In genomic region chr19:5339950-5340636, GRCh38 we compare ENCODE assay signal across 10 cellular contexts. TPM values are rescaled to one million over a fixed set of nuclear protein-coding genes. Genes with fewer than 3 reads are reported as not detected.
A peak's percentile ranks its signal among the peaks of the same experiment; 100 is the strongest.
DNase-seq lines count a peak whose midpoint lies in the region; ATAC-seq, FAIRE-seq and TF ChIP-seq lines count a peak whose summit lies in the region.
"Had no signal": no experiment of that assay in that cellular context is flagged by ENCODE, and none has a peak within 500 bp of the region (broad histone marks: within the 10 kb centered on the region; RNA-seq: fewer than 3 reads in every experiment).

No MANE protein-coding gene starts in this region.

- peak overlapping the region; percentile 85 for H3K27ac ChIP-seq in WERI-Rb-1
- H3K27ac ChIP-seq in pancreas, result no peak overlapping the region

- no peak for FAIRE-seq in frontal cortex (lab: Jason Lieb, UNC)
- FAIRE-seq in pancreas (lab: Jason Lieb, UNC), result no peak
- FAIRE-seq: colon, GM18507 had no signal

- peak; percentile 43 to 63 (median 55) for ATAC-seq in pancreas
- ATAC-seq in HG03095 (IDR thresholded peaks at IDR 0.05; ENCODE audit: unreplicated experiment), result no peak

- WGBS in pancreas, 2 donors, result 0 to 2% methylated on average over 31 to 73 of the region's 73 CpGs

- H3K36me3 ChIP-seq in WERI-Rb-1 (no peaks in the 10 kb centered on the region; the same call in 1 of the 2 replicates), pancreas (no peaks in the 10 kb centered on the region)

- peak overlapping the region; percentile 90 for H3K4me3 ChIP-seq in WERI-Rb-1 (ENCODE audit: low read depth, low read length)
- H3K4me3 ChIP-seq in pancreas, result peak overlapping the region; percentile 40 to 61 (median 48)

- H3K9me3 ChIP-seq in WERI-Rb-1 (ENCODE audit: severe bottlenecking) (no peaks in the 10 kb centered on the region), pancreas (no peaks in the 10 kb centered on the region)

- TF ChIP-seq CTCF in WERI-Rb-1 (IDR thresholded peaks at IDR 0.05; ENCODE audit: low read depth, low read length) (peak; percentile 20; the same call in 1 of the 2 replicates), pancreas (IDR thresholded peaks at IDR 0.05) (no peak)

- no peaks in the 10 kb centered on the region for H3K27me3 ChIP-seq in WERI-Rb-1 (ENCODE audit: insufficient read depth, low read depth, severe bottlenecking)
- no peaks in the 10 kb centered on the region for H3K27me3 ChIP-seq in pancreas

- intact Hi-C loops in pancreas (cut with DNase I), result no loop called here

- H3K4me1 ChIP-seq in pancreas, result peaks cover 3 to 5% (median 5%) of the 10 kb centered on the region in 3 donors

- DNase-seq in activated T-cell treated with anti-CD3 and anti-CD28 coated beads, Interleukin-2, amount 50 U/mL, for 1 hour, result peak; percentile 31
- no peak for DNase-seq in activated T-cell treated with anti-CD3 and anti-CD28 coated beads for 4 hours
- peak; percentile 28 for DNase-seq in WERI-Rb-1
- peak; percentile 71 to 79 for DNase-seq in frontal cortex (ENCODE audit: low spot score in 2 of 2)
- peak in 4 of 6 donors; percentile 14 to 68 (median 42) for DNase-seq in pancreas
- DNase-seq in ureter (ENCODE audit: low spot score), result no peak
- DNase-seq in HuH-7.5 (ENCODE audit: low spot score), result no peak

RNA-seq across cellular contexts. Expression of gene PTPRS, which starts 0.5 kb away (rescaled TPM):
- total RNA-seq in frontal cortex (181 TPM), pancreas (10 to 100 TPM; 62.8 to 91.2 (median 73.9) TPM), ureter (163 TPM)
- 10 to 100 TPM; 14.8 to 24.8 TPM for polyA plus RNA-seq in pancreas

Comparison
In these comparisons a context has a peak if more than half of its experiments do, and no peak if none do; other contexts are left out.
1. DNase-seq: peak in activated T-cell treated with anti-CD3 and anti-CD28 coated beads, Interleukin-2, amount 50 U/mL, for 1 hour (single experiment), WERI-Rb-1 (single experiment), frontal cortex (2 of 2) and pancreas (4 of 6); none in activated T-cell treated with anti-CD3 and anti-CD28 coated beads for 4 hours (single experiment), ureter (single experiment) and HuH-7.5 (single experiment).